In the genomic region with DNA sequence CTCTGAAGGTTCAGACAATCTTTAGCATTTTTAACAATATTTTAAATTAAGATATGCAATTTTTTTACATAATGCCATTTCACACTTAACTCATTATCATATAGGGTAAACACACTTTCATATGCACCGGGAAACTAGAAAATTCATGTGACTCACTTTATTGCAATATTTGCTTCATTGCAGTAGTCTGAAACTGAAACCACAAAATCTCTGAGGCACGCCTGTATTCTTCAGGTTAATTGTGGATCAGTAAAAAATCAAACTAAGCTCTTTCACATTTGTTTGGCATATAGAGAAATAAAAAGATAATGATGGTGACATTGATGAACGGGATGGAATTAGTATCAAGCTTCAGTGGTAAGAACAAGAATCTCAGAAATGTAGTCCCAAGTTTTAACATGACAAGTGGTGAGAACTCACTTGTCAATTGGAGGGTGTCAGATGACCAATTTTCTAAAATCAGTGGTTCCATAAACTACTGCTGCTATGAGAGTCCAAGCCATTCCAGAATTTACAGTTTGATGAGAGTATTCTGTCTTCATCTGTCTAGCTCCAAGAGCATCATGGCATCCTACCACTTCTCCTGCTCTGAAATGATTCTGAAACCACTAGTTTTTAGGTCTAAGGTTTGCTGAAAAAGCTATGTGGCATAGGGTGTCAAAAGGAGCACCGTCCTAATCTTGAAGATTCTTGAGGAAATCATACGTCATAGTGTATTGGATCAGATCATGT, we compare ENCODE assay signal across 10 cellular contexts.
A peak's percentile ranks its signal among the peaks of the same experiment; 100 is the strongest.
DNase-seq lines count a peak whose midpoint lies in the region; ATAC-seq and TF ChIP-seq lines count a peak whose summit lies in the region.
"Had no signal": no experiment of that assay in that cellular context is flagged by ENCODE, and none has a peak within 500 bp of the region (broad histone marks: within the 10 kb centered on the region; RNA-seq: fewer than 3 reads in every experiment).

No MANE protein-coding gene starts in this region.

- no peaks in the 10 kb centered on the region for H3K36me3 Mint-ChIP-seq in memory B cell

- peak overlapping the region; percentile 16 for H3K4me3 ChIP-seq in OCI-LY3 (ENCODE audit: low read length)
- H3K4me3 ChIP-seq in heart left ventricle: no peak overlapping the region
- H3K4me3 ChIP-seq: lung had no signal

- no peaks in the 10 kb centered on the region for H4K20me1 ChIP-seq in OCI-LY3 (ENCODE audit: insufficient read depth, low read length)

- TF ChIP-seq CTCF in OCI-LY3 (IDR thresholded peaks at IDR 0.05; ENCODE audit: low read depth, low read length) (no peak), heart left ventricle (IDR thresholded peaks at IDR 0.05) (no peak), omental fat pad (IDR thresholded peaks at IDR 0.05) (no peak)

- H3K27ac Mint-ChIP-seq in memory B cell: peak overlapping the region; percentile 12

- no peaks in the 10 kb centered on the region for H3K27me3 Mint-ChIP-seq in memory B cell

- peak overlapping the region; percentile 54 for H3K4me3 Mint-ChIP-seq in memory B cell

- H3K4me2 ChIP-seq in OCI-LY3 (ENCODE audit: low read length): peak overlapping the region; percentile 49

- H3K4me1 Mint-ChIP-seq in memory B cell: peaks cover 15% of the 10 kb centered on the region

- H3K36me3 ChIP-seq in OCI-LY3 (replicated peaks; ENCODE audit: low read depth, low read length) (peaks cover 32% of the 10 kb centered on the region), heart left ventricle (no peaks in the 10 kb centered on the region)

- no peak for TF ChIP-seq POLR2A in heart left ventricle (IDR thresholded peaks at IDR 0.05)

- WGBS in heart left ventricle, 4 donors: 68 to 81% (median 73%) methylated on average over 5 of the region's 5 CpGs

- H3K79me2 ChIP-seq in OCI-LY3 (ENCODE audit: low read length): peaks cover 56% of the 10 kb centered on the region

- peak; percentile 52 for ATAC-seq in GM18870 (IDR thresholded peaks at IDR 0.05; ENCODE audit: unreplicated experiment)
- ATAC-seq in HG02759 (IDR thresholded peaks at IDR 0.05; ENCODE audit: unreplicated experiment): peak; percentile 58
- ATAC-seq in memory B cell (ENCODE audit: low read depth): peak; percentile 45
- ATAC-seq in heart left ventricle: no peak
- ATAC-seq in omental fat pad (ENCODE audit: low FRiP score): no peak

- intact Hi-C loops in heart left ventricle (cut with DNase I): no loop called here

- H3K4me1 ChIP-seq in OCI-LY3 (ENCODE audit: low read length) (peaks cover 56% of the 10 kb centered on the region), heart left ventricle (peaks cover 0 to 83% (median 13%) of the 10 kb centered on the region in 12 donors)

- H2AFZ ChIP-seq in OCI-LY3 (ENCODE audit: low read depth, low read length): no peak overlapping the region

- peak overlapping the region; percentile 23; the same call in 1 of the 2 replicates for H3K9ac ChIP-seq in OCI-LY3 (ENCODE audit: low read length)

- H3K27ac ChIP-seq in OCI-LY3 (ENCODE audit: low read length): peak overlapping the region; percentile 47
- peak overlapping the region in 2 of 12 donors; percentile 26 to 76 for H3K27ac ChIP-seq in heart left ventricle

- H3K9me3 Mint-ChIP-seq in memory B cell: no peaks in the 10 kb centered on the region

- peaks cover 3% of the 10 kb centered on the region; the same call in 1 of the 2 replicates for H3K9me3 ChIP-seq in OCI-LY3 (ENCODE audit: insufficient read depth, low read length)
- peaks cover 0 to 6% (median 0%) of the 10 kb centered on the region in 12 donors for H3K9me3 ChIP-seq in heart left ventricle

- H3K27me3 ChIP-seq in OCI-LY3 (ENCODE audit: low read depth, low read length) (no peaks in the 10 kb centered on the region), heart left ventricle (no peaks in the 10 kb centered on the region)

- DNase-seq in memory B cell (ENCODE audit: low spot score in 2 of 2) (no peak), heart left ventricle (no peak), omental fat pad (ENCODE audit: low spot score) (no peak), LoVo (ENCODE audit: low spot score) (no peak)
- no peak for DNase-seq in activated effector memory CD4-positive, alpha-beta T cell treated with Interleukin-2 at 50 U/mL for 16 hours
- DNase-seq: NCI-H774 had no signal

Comparison
In these comparisons a context has a peak if more than half of its experiments do, and no peak if none do; other contexts are left out.
1. ATAC-seq: peak in GM18870 (single experiment), HG02759 (single experiment) and memory B cell (single experiment); none in heart left ventricle (0 of 4) and omental fat pad (single experiment).